In the genomic region with DNA sequence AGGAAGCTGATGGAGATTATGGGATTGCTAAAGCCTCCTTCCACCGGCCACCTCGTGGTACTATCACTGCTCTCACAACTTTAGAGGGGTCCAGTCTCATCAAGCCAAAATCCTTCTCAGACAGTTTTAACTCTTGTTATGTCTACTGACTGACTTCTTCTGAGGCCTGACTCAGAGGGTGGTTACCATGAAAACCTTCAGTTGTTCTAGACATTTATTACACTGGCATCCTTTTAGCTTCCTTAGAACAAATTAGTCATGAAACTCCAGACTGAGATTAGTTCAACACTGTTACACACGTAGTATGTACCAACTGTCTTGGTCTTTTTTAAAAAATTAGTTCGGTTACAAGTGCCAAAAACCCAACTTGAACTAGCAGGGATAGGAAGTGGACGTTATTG, we compare ENCODE assay signal across 9 cellular contexts. TPM values are rescaled to one million over a fixed set of nuclear protein-coding genes. Genes with fewer than 3 reads are reported as not detected.
DNase-seq lines count a peak whose midpoint lies in the region; ATAC-seq and TF ChIP-seq lines count a peak whose summit lies in the region.
"Had no signal": no experiment of that assay in that cellular context is flagged by ENCODE, and none has a peak within 500 bp of the region (broad histone marks: within the 10 kb centered on the region; RNA-seq: fewer than 3 reads in every experiment).

No MANE protein-coding gene starts in this region.

- H3K4me3 ChIP-seq in esophagus muscularis mucosa (no peak overlapping the region), skeletal muscle cell (ENCODE audit: low read depth, low read length) (no peak overlapping the region)

- peak overlapping the region; percentile 55 to 75 (median 64) for H3K27ac ChIP-seq in esophagus muscularis mucosa (replicated peaks in 1 of 4)

- H3K4me1 ChIP-seq in esophagus muscularis mucosa: peaks cover 11 to 41% (median 40%) of the 10 kb centered on the region in 4 donors

- ATAC-seq in SK-N-SH treated with all-trans-retinoic acid at 6 μM for 48 hours (peak; percentile 44), HG03159 (IDR thresholded peaks at IDR 0.05; ENCODE audit: unreplicated experiment) (no peak), HG02970 (IDR thresholded peaks at IDR 0.05; ENCODE audit: low FRiP score, unreplicated experiment) (no peak)

- H3K27me3 ChIP-seq in esophagus muscularis mucosa: no peaks in the 10 kb centered on the region

- no peaks in the 10 kb centered on the region for H3K9me3 ChIP-seq in esophagus muscularis mucosa

- no peak for TF ChIP-seq POLR2A in esophagus muscularis mucosa (IDR thresholded peaks at IDR 0.05; ENCODE audit: low read depth)

- DNase-seq in GM04504 (ENCODE audit: low read depth): peak; percentile 63
- no peak for DNase-seq in esophagus muscularis mucosa (ENCODE audit: extremely low spot score)
- DNase-seq in skeletal muscle cell (ENCODE audit: low read depth): peak; percentile 88
- DNase-seq in NCI-H1105 treated with DMSO at 0.1 percent for 48 hours (lab: John Stamatoyannopoulos, UW): no peak
- no peak for DNase-seq in germinal center (ENCODE audit: low spot score)
- DNase-seq: stimulated activated naive CD4-positive, alpha-beta T cell treated with Interleukin-2 at 50 U/mL for 16 hours had no signal

- TF ChIP-seq CTCF in esophagus muscularis mucosa (IDR thresholded peaks at IDR 0.05): no peak

- TF ChIP-seq EP300 in esophagus muscularis mucosa (IDR thresholded peaks at IDR 0.05): no peak

- intact Hi-C loops in esophagus muscularis mucosa (cut with DNase I): no loop called here

- no peaks in the 10 kb centered on the region for H3K36me3 ChIP-seq in esophagus muscularis mucosa

- 46% methylated on average over 5 of the region's 5 CpGs for WGBS in esophagus muscularis mucosa

TF ChIP-seq in SK-N-SH treated with all-trans-retinoic acid at 6 μM for 48 hours, 23 proteins besides CTCF, POLR2A, EP300 and RAD21:
- no peak for TF ChIP-seq OSR1 (CRISPR knock-in tag; IDR thresholded peaks at IDR 0.05)
- TF ChIP-seq, protein P1, sequence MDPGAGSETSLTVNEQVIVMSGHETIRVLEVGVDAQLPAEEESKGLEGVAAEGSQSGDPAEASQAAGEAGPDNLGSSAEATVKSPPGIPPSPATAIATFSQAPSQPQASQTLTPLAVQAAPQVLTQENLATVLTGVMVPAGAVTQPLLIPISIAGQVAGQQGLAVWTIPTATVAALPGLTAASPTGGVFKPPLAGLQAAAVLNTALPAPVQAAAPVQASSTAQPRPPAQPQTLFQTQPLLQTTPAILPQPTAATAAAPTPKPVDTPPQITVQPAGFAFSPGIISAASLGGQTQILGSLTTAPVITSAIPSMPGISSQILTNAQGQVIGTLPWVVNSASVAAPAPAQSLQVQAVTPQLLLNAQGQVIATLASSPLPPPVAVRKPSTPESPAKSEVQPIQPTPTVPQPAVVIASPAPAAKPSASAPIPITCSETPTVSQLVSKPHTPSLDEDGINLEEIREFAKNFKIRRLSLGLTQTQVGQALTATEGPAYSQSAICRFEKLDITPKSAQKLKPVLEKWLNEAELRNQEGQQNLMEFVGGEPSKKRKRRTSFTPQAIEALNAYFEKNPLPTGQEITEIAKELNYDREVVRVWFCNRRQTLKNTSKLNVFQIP (CRISPR knock-in tag; IDR thresholded peaks at IDR 0.05; ENCODE audit: borderline replicate concordance, low read depth): no peak
- no peak for TF ChIP-seq ZFP3 (CRISPR knock-in tag; IDR thresholded peaks at IDR 0.05)
- TF ChIP-seq ZNF70 (CRISPR knock-in tag; IDR thresholded peaks at IDR 0.05): no peak
- no peak for TF ChIP-seq TOX (CRISPR knock-in tag; IDR thresholded peaks at IDR 0.05; ENCODE audit: borderline replicate concordance)
- TF ChIP-seq, protein P2, sequence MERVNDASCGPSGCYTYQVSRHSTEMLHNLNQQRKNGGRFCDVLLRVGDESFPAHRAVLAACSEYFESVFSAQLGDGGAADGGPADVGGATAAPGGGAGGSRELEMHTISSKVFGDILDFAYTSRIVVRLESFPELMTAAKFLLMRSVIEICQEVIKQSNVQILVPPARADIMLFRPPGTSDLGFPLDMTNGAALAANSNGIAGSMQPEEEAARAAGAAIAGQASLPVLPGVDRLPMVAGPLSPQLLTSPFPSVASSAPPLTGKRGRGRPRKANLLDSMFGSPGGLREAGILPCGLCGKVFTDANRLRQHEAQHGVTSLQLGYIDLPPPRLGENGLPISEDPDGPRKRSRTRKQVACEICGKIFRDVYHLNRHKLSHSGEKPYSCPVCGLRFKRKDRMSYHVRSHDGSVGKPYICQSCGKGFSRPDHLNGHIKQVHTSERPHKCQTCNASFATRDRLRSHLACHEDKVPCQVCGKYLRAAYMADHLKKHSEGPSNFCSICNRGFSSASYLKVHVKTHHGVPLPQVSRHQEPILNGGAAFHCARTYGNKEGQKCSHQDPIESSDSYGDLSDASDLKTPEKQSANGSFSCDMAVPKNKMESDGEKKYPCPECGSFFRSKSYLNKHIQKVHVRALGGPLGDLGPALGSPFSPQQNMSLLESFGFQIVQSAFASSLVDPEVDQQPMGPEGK (CRISPR knock-in tag; IDR thresholded peaks at IDR 0.05; ENCODE audit: borderline replicate concordance): no peak
- TF ChIP-seq, protein P3, sequence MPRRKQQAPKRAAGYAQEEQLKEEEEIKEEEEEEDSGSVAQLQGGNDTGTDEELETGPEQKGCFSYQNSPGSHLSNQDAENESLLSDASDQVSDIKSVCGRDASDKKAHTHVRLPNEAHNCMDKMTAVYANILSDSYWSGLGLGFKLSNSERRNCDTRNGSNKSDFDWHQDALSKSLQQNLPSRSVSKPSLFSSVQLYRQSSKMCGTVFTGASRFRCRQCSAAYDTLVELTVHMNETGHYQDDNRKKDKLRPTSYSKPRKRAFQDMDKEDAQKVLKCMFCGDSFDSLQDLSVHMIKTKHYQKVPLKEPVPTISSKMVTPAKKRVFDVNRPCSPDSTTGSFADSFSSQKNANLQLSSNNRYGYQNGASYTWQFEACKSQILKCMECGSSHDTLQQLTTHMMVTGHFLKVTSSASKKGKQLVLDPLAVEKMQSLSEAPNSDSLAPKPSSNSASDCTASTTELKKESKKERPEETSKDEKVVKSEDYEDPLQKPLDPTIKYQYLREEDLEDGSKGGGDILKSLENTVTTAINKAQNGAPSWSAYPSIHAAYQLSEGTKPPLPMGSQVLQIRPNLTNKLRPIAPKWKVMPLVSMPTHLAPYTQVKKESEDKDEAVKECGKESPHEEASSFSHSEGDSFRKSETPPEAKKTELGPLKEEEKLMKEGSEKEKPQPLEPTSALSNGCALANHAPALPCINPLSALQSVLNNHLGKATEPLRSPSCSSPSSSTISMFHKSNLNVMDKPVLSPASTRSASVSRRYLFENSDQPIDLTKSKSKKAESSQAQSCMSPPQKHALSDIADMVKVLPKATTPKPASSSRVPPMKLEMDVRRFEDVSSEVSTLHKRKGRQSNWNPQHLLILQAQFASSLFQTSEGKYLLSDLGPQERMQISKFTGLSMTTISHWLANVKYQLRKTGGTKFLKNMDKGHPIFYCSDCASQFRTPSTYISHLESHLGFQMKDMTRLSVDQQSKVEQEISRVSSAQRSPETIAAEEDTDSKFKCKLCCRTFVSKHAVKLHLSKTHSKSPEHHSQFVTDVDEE (CRISPR knock-in tag; IDR thresholded peaks at IDR 0.05): no peak
- TF ChIP-seq RARB (CRISPR knock-in tag; IDR thresholded peaks at IDR 0.05): no peak
- no peak for TF ChIP-seq ESRRG (CRISPR knock-in tag; IDR thresholded peaks at IDR 0.05)
- TF ChIP-seq ZC3H10 (CRISPR knock-in tag; IDR thresholded peaks at IDR 0.05): no peak
- TF ChIP-seq TCF4 (CRISPR knock-in tag; IDR thresholded peaks at IDR 0.05; ENCODE audit: borderline replicate concordance): no peak
- no peak for TF ChIP-seq SNAI2 (CRISPR knock-in tag; IDR thresholded peaks at IDR 0.05)
- TF ChIP-seq ISL1 (CRISPR knock-in tag; IDR thresholded peaks at IDR 0.05): no peak
- no peak for TF ChIP-seq PPARA (CRISPR knock-in tag; IDR thresholded peaks at IDR 0.05; ENCODE audit: borderline replicate concordance)
- no peak for TF ChIP-seq ZNF565 (CRISPR knock-in tag; conservative IDR thresholded peaks at IDR 0.05; ENCODE audit: low read depth)
- TF ChIP-seq, protein P4, sequence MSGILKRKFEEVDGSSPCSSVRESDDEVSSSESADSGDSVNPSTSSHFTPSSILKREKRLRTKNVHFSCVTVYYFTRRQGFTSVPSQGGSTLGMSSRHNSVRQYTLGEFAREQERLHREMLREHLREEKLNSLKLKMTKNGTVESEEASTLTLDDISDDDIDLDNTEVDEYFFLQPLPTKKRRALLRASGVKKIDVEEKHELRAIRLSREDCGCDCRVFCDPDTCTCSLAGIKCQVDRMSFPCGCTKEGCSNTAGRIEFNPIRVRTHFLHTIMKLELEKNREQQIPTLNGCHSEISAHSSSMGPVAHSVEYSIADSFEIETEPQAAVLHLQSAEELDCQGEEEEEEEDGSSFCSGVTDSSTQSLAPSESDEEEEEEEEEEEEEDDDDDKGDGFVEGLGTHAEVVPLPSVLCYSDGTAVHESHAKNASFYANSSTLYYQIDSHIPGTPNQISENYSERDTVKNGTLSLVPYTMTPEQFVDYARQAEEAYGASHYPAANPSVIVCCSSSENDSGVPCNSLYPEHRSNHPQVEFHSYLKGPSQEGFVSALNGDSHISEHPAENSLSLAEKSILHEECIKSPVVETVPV (CRISPR knock-in tag; IDR thresholded peaks at IDR 0.05): no peak
- no peak for TF ChIP-seq ZFP30 (CRISPR knock-in tag; IDR thresholded peaks at IDR 0.05)
- no peak for TF ChIP-seq GLIS3 (CRISPR knock-in tag; IDR thresholded peaks at IDR 0.05)
- TF ChIP-seq ZNF8 (CRISPR knock-in tag; IDR thresholded peaks at IDR 0.05): no peak

RNA-seq across cellular contexts. Expression of a gene that starts 7.5 kb away (rescaled TPM):
- 100 to 1,000 TPM; 101 to 168 (median 122) TPM for total RNA-seq in esophagus muscularis mucosa

RNA-seq across cellular contexts. Expression of a gene that starts 25.9 kb away (rescaled TPM):
- total RNA-seq in esophagus muscularis mucosa: 1 to 10 TPM; 1.8 to 6.9 (median 2.9) TPM

RNA-seq across cellular contexts. Expression of a gene that starts 32.1 kb away (rescaled TPM):
- total RNA-seq in esophagus muscularis mucosa: 1 to 10 TPM; 1.2 to 4.0 (median 2.4) TPM

RNA-seq across cellular contexts. Expression of a gene that starts 33.1 kb away (rescaled TPM):
- total RNA-seq in esophagus muscularis mucosa: 100 to 1,000 TPM; 315 to 493 (median 382) TPM

Comparison
In these comparisons a context has a peak if more than half of its experiments do, and no peak if none do; other contexts are left out.
1. DNase-seq: peak in GM04504 (single experiment) and skeletal muscle cell (single experiment); none in esophagus muscularis mucosa (single experiment), NCI-H1105 treated with DMSO at 0.1 percent for 48 hours (single experiment) and germinal center (single experiment).